ENCODE assay signal across 8 cellular contexts in genomic region chrX:15761564-15762191, GRCh38. TPM values are rescaled to one million over a fixed set of nuclear protein-coding genes. Genes with fewer than 3 reads are reported as not detected.
DNase-seq lines count a peak whose midpoint lies in the region; ATAC-seq lines count a peak whose summit lies in the region.

No MANE protein-coding gene starts in this region.

- peak overlapping the region; percentile 71 to 79 for H3K27ac Mint-ChIP-seq in T-cell
- peak overlapping the region; percentile 26 to 83 for H3K27ac Mint-ChIP-seq in natural killer cell treated with Interleukin-12 subunit alpha and Interleukin-12 subunit beta and Interleukin-15 and Interleukin-18, amount 100 ng/mL, for 72 hours

- H3K9me3 Mint-ChIP-seq in activated T-cell treated with anti-CD3 and anti-CD28 coated beads, Interleukin-2, amount 50 U/mL, for 4 hours: no peaks in the 10 kb centered on the region
- no peaks in the 10 kb centered on the region for H3K9me3 Mint-ChIP-seq in T-cell
- no peaks in the 10 kb centered on the region for H3K9me3 Mint-ChIP-seq in natural killer cell treated with Interleukin-12 subunit alpha and Interleukin-12 subunit beta and Interleukin-15 and Interleukin-18, amount 100 ng/mL, for 72 hours

- H3K36me3 Mint-ChIP-seq in activated T-cell treated with anti-CD3 and anti-CD28 coated beads, Interleukin-2, amount 50 U/mL, for 4 hours (ENCODE audit: insufficient read depth): peaks cover 3% of the 10 kb centered on the region
- peaks cover 6% of the 10 kb centered on the region for H3K36me3 Mint-ChIP-seq in T-cell
- no peaks in the 10 kb centered on the region for H3K36me3 Mint-ChIP-seq in natural killer cell treated with Interleukin-12 subunit alpha and Interleukin-12 subunit beta and Interleukin-15 and Interleukin-18, amount 100 ng/mL, for 72 hours

- peak; percentile 27 for DNase-seq in activated T-cell treated with anti-CD3 and anti-CD28 coated beads, Interleukin-2, amount 50 U/mL, for 4 hours
- DNase-seq in activated T-cell treated with anti-CD3 and anti-CD28 coated beads for 4 hours (no peak), T-cell (peak in 17 of 34 experiments; percentile 6 to 45 (median 21)), HuH-7.5 (ENCODE audit: low spot score) (no peak)
- peak; percentile 0 for DNase-seq in effector CD8-positive, alpha-beta T cell (lab: John Stamatoyannopoulos, UW)
- no peak for DNase-seq in natural killer cell treated with Interleukin-12 subunit alpha and Interleukin-12 subunit beta and Interleukin-15 and Interleukin-18, amount 100 ng/mL, for 72 hours (ENCODE audit: low spot score)

- H3K27me3 Mint-ChIP-seq in activated T-cell treated with anti-CD3 and anti-CD28 coated beads, Interleukin-2, amount 50 U/mL, for 4 hours (ENCODE audit: low read depth): no peaks in the 10 kb centered on the region
- no peaks in the 10 kb centered on the region for H3K27me3 Mint-ChIP-seq in T-cell
- H3K27me3 Mint-ChIP-seq in natural killer cell treated with Interleukin-12 subunit alpha and Interleukin-12 subunit beta and Interleukin-15 and Interleukin-18, amount 100 ng/mL, for 72 hours: no peaks in the 10 kb centered on the region

- no peak overlapping the region for H3K4me3 Mint-ChIP-seq in activated T-cell treated with anti-CD3 and anti-CD28 coated beads, Interleukin-2, amount 50 U/mL, for 4 hours
- H3K4me3 Mint-ChIP-seq in T-cell: no peak overlapping the region
- no peak overlapping the region for H3K4me3 Mint-ChIP-seq in natural killer cell treated with Interleukin-12 subunit alpha and Interleukin-12 subunit beta and Interleukin-15 and Interleukin-18, amount 100 ng/mL, for 72 hours

- CTCF ChIA-PET in T-cell (lab: Charles Lee): interaction anchor here (0.6 to 1.0 kb wide), 3 partner anchors 19 to 575 kb away, joined by 3 to 5 read pairs (median 3); partner anchors contain the start of gene CA5B (in 1 of the 2)

- peaks cover 39% of the 10 kb centered on the region for H3K4me1 Mint-ChIP-seq in activated T-cell treated with anti-CD3 and anti-CD28 coated beads, Interleukin-2, amount 50 U/mL, for 4 hours (ENCODE audit: low read depth)
- H3K4me1 Mint-ChIP-seq in T-cell: peaks cover 36 to 46% (median 43%) of the 10 kb centered on the region in 3 donors
- peaks cover 34 to 42% of the 10 kb centered on the region in 2 donors for H3K4me1 Mint-ChIP-seq in natural killer cell treated with Interleukin-12 subunit alpha and Interleukin-12 subunit beta and Interleukin-15 and Interleukin-18, amount 100 ng/mL, for 72 hours (ENCODE audit: low read depth in 2 of 2)

- POLR2A ChIA-PET in T-cell (lab: Charles Lee): no interaction called here

- peak; percentile 55 to 73 for ATAC-seq in activated T-cell treated with anti-CD3 and anti-CD28 coated beads, Interleukin-2, amount 50 U/mL, for 4 hours
- ATAC-seq in HG02885 (IDR thresholded peaks at IDR 0.05; ENCODE audit: poor library complexity, unreplicated experiment) (peak; percentile 73), T-cell (replicated peaks in 1 of 4) (peak in 3 of 4 experiments; percentile 54 to 59 (median 57)), GM19023 (IDR thresholded peaks at IDR 0.05; ENCODE audit: unreplicated experiment) (no peak)
- peak in 1 of 2 donors; percentile 68 for ATAC-seq in natural killer cell treated with Interleukin-12 subunit alpha and Interleukin-12 subunit beta and Interleukin-15 and Interleukin-18, amount 100 ng/mL, for 72 hours

RNA-seq across cellular contexts. Expression of gene CA5B, which starts 23.6 kb away (rescaled TPM):
- 1 to 10 TPM; 3.7 to 5.4 (median 5.2) TPM for total RNA-seq in activated T-cell treated with anti-CD3 and anti-CD28 coated beads, Interleukin-2, amount 50 U/mL, for 4 hours
- 10 to 100 TPM; 34.2 to 80.9 (median 44.6) TPM for total RNA-seq in T-cell
- total RNA-seq in natural killer cell treated with Interleukin-12 subunit alpha and Interleukin-12 subunit beta and Interleukin-15 and Interleukin-18, amount 100 ng/mL, for 72 hours: 10 to 100 TPM; 21.1 to 52.1 TPM

RNA-seq across cellular contexts. Expression of gene ZRSR2, which starts 28.6 kb away (rescaled TPM):
- 10 to 100 TPM; 12.8 to 20.6 (median 14.8) TPM for total RNA-seq in activated T-cell treated with anti-CD3 and anti-CD28 coated beads, Interleukin-2, amount 50 U/mL, for 4 hours
- 10 to 100 TPM; 18.5 to 35.4 (median 21.6) TPM for total RNA-seq in T-cell
- total RNA-seq in natural killer cell treated with Interleukin-12 subunit alpha and Interleukin-12 subunit beta and Interleukin-15 and Interleukin-18, amount 100 ng/mL, for 72 hours: 10 to 100 TPM; 21.4 to 28.6 TPM

Comparison
In these comparisons a context has a peak if more than half of its experiments do, and no peak if none do; other contexts are left out.
1. DNase-seq: peak in activated T-cell treated with anti-CD3 and anti-CD28 coated beads, Interleukin-2, amount 50 U/mL, for 4 hours (single experiment) and effector CD8-positive, alpha-beta T cell (single experiment); none in activated T-cell treated with anti-CD3 and anti-CD28 coated beads for 4 hours (single experiment), natural killer cell treated with Interleukin-12 subunit alpha and Interleukin-12 subunit beta and Interleukin-15 and Interleukin-18, amount 100 ng/mL, for 72 hours (single experiment) and HuH-7.5 (single experiment).